ENCODE assay signal across 8 cellular contexts in the genomic region with DNA sequence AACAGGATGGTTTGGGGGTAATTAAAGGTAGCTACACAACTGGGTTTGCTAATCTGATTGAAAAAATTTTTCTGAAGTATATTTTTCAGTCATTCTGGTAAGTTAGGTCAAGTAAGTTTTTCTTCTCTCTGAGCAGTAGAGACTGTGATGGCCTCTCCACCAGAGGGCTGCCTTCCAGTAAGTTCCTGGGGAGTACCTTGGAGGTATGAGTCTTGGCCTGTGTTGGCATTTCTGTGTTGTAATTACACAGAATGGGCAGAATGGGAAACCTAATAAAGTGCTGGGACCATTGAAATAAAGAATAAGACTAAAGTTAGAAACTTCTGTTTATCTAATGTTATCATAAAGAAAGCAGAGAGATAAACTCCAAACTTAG.
DNase-seq lines count a peak whose midpoint lies in the region; ATAC-seq and TF ChIP-seq lines count a peak whose summit lies in the region.

No MANE protein-coding gene starts in this region.

- no peaks in the 10 kb centered on the region for H3K36me3 ChIP-seq in OCI-LY1 (ENCODE audit: insufficient read depth, low read length)
- H3K36me3 ChIP-seq in osteoblast (ENCODE audit: insufficient read depth, low read length): no peaks in the 10 kb centered on the region

- TF ChIP-seq CTCF in GM12864 (IDR thresholded peaks at IDR 0.05; ENCODE audit: low read depth, low read length, missing control alignments) (peak; percentile 14), OCI-LY1 (IDR thresholded peaks at IDR 0.05; ENCODE audit: low read length) (0 out of 2 replicates have a peak, but pooled peaks have one; percentile 5), osteoblast (IDR thresholded peaks at IDR 0.05; ENCODE audit: extremely low read depth, low read depth, low read length) (peak; percentile 49), dorsolateral prefrontal cortex (IDR thresholded peaks at IDR 0.05 in 54 of 56, conservative IDR thresholded peaks at IDR 0.05 in 2 of 56; ENCODE audit: low read depth in 1 of 56, partially characterized antibody in 56 of 56) (peak in 14 of 56 donors; percentile 7 to 41 (median 16))

- no peak overlapping the region for H3K9ac ChIP-seq in OCI-LY1 (ENCODE audit: low read length)

- H3K79me2 ChIP-seq in OCI-LY1 (ENCODE audit: insufficient read depth, low read length): no peaks in the 10 kb centered on the region
- no peaks in the 10 kb centered on the region for H3K79me2 ChIP-seq in osteoblast (ENCODE audit: insufficient read depth, low read length)

- H4K20me1 ChIP-seq in OCI-LY1 (ENCODE audit: insufficient read depth, low read length): no peaks in the 10 kb centered on the region
- no peaks in the 10 kb centered on the region for H4K20me1 ChIP-seq in osteoblast (ENCODE audit: insufficient read depth, low read length)

- ATAC-seq in esophagus mucosa (peak; percentile 68), GM18517 (IDR thresholded peaks at IDR 0.05; ENCODE audit: unreplicated experiment) (no peak)

- intact Hi-C loops in dorsolateral prefrontal cortex (cut with DNase I): no loop called here

- H3K4me3 ChIP-seq in GM12864 (ENCODE audit: low read depth, low read length) (no peak overlapping the region), OCI-LY1 (ENCODE audit: low read depth, low read length, poor library complexity, severe bottlenecking) (no peak overlapping the region), osteoblast (ENCODE audit: insufficient read depth, low read length) (no peak overlapping the region), dorsolateral prefrontal cortex (no peak overlapping the region)

- no peaks in the 10 kb centered on the region for H3K4me1 ChIP-seq in OCI-LY1 (ENCODE audit: insufficient read depth, low read length, severe bottlenecking)
- H3K4me1 ChIP-seq in osteoblast (ENCODE audit: insufficient read depth, low read length): no peaks in the 10 kb centered on the region

- no peak overlapping the region for H3K27ac ChIP-seq in OCI-LY1 (ENCODE audit: low read depth, low read length, poor library complexity, severe bottlenecking)
- no peak overlapping the region for H3K27ac ChIP-seq in osteoblast (ENCODE audit: low read depth, low read length)
- peak overlapping the region in 12 of 59 donors; percentile 8 to 72 (median 38) for H3K27ac ChIP-seq in dorsolateral prefrontal cortex

- H3K4me2 ChIP-seq in OCI-LY1 (ENCODE audit: low read length) (no peak overlapping the region), osteoblast (ENCODE audit: insufficient read depth, low read length) (no peak overlapping the region)

- H2AFZ ChIP-seq in OCI-LY1 (ENCODE audit: low read length): no peak overlapping the region
- H2AFZ ChIP-seq in osteoblast (ENCODE audit: low read length): peak overlapping the region; percentile 78

- DNase-seq in GM12864 (ENCODE audit: low read depth) (no peak), osteoblast (ENCODE audit: insufficient read length, low spot score, missing footprints) (no peak), NCI-H1048 (lab: John Stamatoyannopoulos, UW) (no peak), dorsolateral prefrontal cortex (no peak)
- no peak for DNase-seq in activated CD4-positive, alpha-beta T cell treated with anti-CD3 and anti-CD28 coated beads, Interleukin-2, amount 50 U/mL, for 4 hours

- H3K9me2 ChIP-seq in OCI-LY1 (ENCODE audit: low read depth, low read length): no peaks in the 10 kb centered on the region

- H3K9me3 ChIP-seq in OCI-LY1 (ENCODE audit: low read length) (no peaks in the 10 kb centered on the region), osteoblast (ENCODE audit: low read depth, low read length) (no peaks in the 10 kb centered on the region)

- peaks cover 4% of the 10 kb centered on the region; the same call in 1 of the 2 replicates for H3K27me3 ChIP-seq in OCI-LY1 (ENCODE audit: insufficient read depth, low read length)
- H3K27me3 ChIP-seq in osteoblast (ENCODE audit: insufficient read depth, low read length): no peaks in the 10 kb centered on the region
- peaks cover 0 to 4% (median 0%) of the 10 kb centered on the region in 45 donors for H3K27me3 ChIP-seq in dorsolateral prefrontal cortex

- H3F3A ChIP-seq in OCI-LY1 (ENCODE audit: insufficient read depth, low read length): no peaks in the 10 kb centered on the region
